Comparison of ENCODE assay signal across 21 cellular contexts in the genomic region with DNA sequence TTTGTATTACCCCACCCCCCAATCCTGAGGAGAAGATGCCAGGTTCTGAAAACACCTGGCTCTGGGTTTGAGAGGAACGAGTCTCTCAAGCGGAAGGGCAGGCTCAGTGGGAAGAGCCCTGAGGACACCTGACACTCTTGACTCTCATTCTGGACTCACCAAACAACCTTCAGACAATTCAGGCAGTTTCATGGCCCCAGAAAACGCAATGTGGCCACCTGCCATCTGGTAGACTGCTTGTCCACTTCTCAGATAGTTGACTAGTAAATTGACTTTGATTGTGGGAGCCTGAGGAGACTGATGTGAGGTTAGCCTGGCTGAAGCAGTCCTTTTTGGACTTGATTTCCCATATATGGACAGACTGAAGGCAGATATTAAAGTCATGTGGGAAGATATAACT.
A peak's percentile ranks its signal among the peaks of the same experiment; 100 is the strongest.
DNase-seq lines count a peak whose midpoint lies in the region; ATAC-seq and TF ChIP-seq lines count a peak whose summit lies in the region.
"Had no signal": no experiment of that assay in that cellular context is flagged by ENCODE, and none has a peak within 500 bp of the region (broad histone marks: within the 10 kb centered on the region; RNA-seq: fewer than 3 reads in every experiment).

No MANE protein-coding gene starts in this region.

- no peak overlapping the region for H3K27ac ChIP-seq in right atrium auricular region
- H3K27ac ChIP-seq: 22Rv1, A549, C4-2B had no signal

- H3K27me3 ChIP-seq in right atrium auricular region: no peaks in the 10 kb centered on the region

- H3K4me3 Mint-ChIP-seq in type B pancreatic cell: no peak overlapping the region
- H3K4me3 Mint-ChIP-seq: CD4-positive, alpha-beta T cell; HFFc6 had no signal

- no peaks in the 10 kb centered on the region for H3K36me3 ChIP-seq in right atrium auricular region

- H3K9me3 ChIP-seq in right atrium auricular region: no peaks in the 10 kb centered on the region

- H3K27me3 Mint-ChIP-seq in type B pancreatic cell: peaks cover 2% of the 10 kb centered on the region

- H3K4me1 Mint-ChIP-seq in type B pancreatic cell (ENCODE audit: unreplicated experiment): peaks cover 4% of the 10 kb centered on the region

- no peak for TF ChIP-seq CTCF in right atrium auricular region (IDR thresholded peaks at IDR 0.05)
- TF ChIP-seq CTCF in type B pancreatic cell (conservative IDR thresholded peaks at IDR 0.05): no peak

- H3K9me3 Mint-ChIP-seq in type B pancreatic cell: peaks cover 20% of the 10 kb centered on the region
- H3K9me3 Mint-ChIP-seq: CD4-positive, alpha-beta T cell had no signal

- H3K36me3 Mint-ChIP-seq in type B pancreatic cell: no peaks in the 10 kb centered on the region

- no peak overlapping the region for H3K4me3 ChIP-seq in right atrium auricular region
- H3K4me3 ChIP-seq: A549 had no signal

- no peak overlapping the region for H3K27ac Mint-ChIP-seq in type B pancreatic cell
- H3K27ac Mint-ChIP-seq: CD4-positive, alpha-beta T cell; HFFc6 had no signal

- intact Hi-C loops in Right ventricle myocardium inferior (cut with DNase I): no loop called here

- peak; percentile 2 for DNase-seq in NCI-H510A treated with DMSO at 0.1 percent for 48 hours (lab: John Stamatoyannopoulos, UW)
- DNase-seq in NCI-H510A (lab: John Stamatoyannopoulos, UW): no peak
- peak; percentile 16 for DNase-seq in right atrium auricular region (ENCODE audit: low spot score)
- no peak for DNase-seq in Right ventricle myocardium inferior (ENCODE audit: missing footprints)
- peak; percentile 37 for DNase-seq in type B pancreatic cell (ENCODE audit: extremely low spot score, unreplicated experiment)
- no peak for DNase-seq in D341Med (ENCODE audit: low spot score)
- DNase-seq: AML-193, Caco-2, DMS153, DMS79, GDM1, GOT3, H7, HFFc6 had no signal

- no peak for ATAC-seq in Right ventricle myocardium inferior
- ATAC-seq in HG02981 (IDR thresholded peaks at IDR 0.05; ENCODE audit: unreplicated experiment): no peak
- ATAC-seq: A549, HCT116, HepG2 had no signal

- no peaks in the 10 kb centered on the region for H3K4me1 ChIP-seq in right atrium auricular region
- H3K4me1 ChIP-seq: Caco-2 had no signal

Comparison
In these comparisons a context has a peak if more than half of its experiments do, and no peak if none do; other contexts are left out.
1. DNase-seq: peak in NCI-H510A treated with DMSO at 0.1 percent for 48 hours (single experiment), right atrium auricular region (single experiment) and type B pancreatic cell (single experiment); none in NCI-H510A (single experiment), Right ventricle myocardium inferior (single experiment) and D341Med (single experiment).